In the genomic region with DNA sequence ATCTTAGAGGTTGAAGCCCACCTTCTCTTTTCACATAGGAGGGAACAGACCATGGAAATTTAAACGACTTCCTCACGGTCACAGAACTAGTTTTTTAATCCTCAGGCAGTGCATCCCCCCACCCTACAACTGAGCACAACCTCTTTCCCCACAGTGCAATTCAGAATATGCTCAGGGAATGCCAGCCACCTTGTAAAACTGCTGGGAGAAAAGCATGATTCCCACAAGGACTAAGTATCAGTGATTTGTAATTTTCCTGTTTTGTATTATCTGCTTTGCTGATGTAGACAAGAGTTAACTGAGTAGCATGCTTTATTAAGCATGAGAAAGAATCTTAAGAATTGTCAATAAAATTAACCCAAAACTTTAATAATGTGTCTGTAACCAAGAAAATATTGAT, we compare ENCODE assay signal across 15 cellular contexts. TPM values are rescaled to one million over a fixed set of nuclear protein-coding genes. Genes with fewer than 3 reads are reported as not detected.
A peak's percentile ranks its signal among the peaks of the same experiment; 100 is the strongest.
DNase-seq lines count a peak whose midpoint lies in the region; FAIRE-seq and TF ChIP-seq lines count a peak whose summit lies in the region.
"Had no signal": no experiment of that assay in that cellular context is flagged by ENCODE, and none has a peak within 500 bp of the region (broad histone marks: within the 10 kb centered on the region; RNA-seq: fewer than 3 reads in every experiment).

No MANE protein-coding gene starts in this region.

- no peaks in the 10 kb centered on the region for H3K27me3 Mint-ChIP-seq in Calu3 (ENCODE audit: unreplicated experiment)
- H3K27me3 Mint-ChIP-seq in astrocyte (ENCODE audit: low read depth, unreplicated experiment), result no peaks in the 10 kb centered on the region
- H3K27me3 Mint-ChIP-seq in neural progenitor cell (ENCODE audit: insufficient read depth, low read depth), result no peaks in the 10 kb centered on the region

- H3K27me3 ChIP-seq in BJ (ENCODE audit: control insufficient read depth, insufficient read depth, low read length) (no peaks in the 10 kb centered on the region), astrocyte (ENCODE audit: insufficient read depth, low read length) (no peaks in the 10 kb centered on the region), neural progenitor cell (no peaks in the 10 kb centered on the region)
- H3K27me3 ChIP-seq: pancreas had no signal

- H3K27ac ChIP-seq in astrocyte (ENCODE audit: low read depth, low read length), result peak overlapping the region; percentile 70
- no peak overlapping the region for H3K27ac ChIP-seq in neural progenitor cell
- H3K27ac ChIP-seq: thoracic aorta had no signal

- FAIRE-seq in astrocyte (lab: Jason Lieb, UNC), result no peak
- FAIRE-seq: GM18507 had no signal

- H3K4me3 Mint-ChIP-seq in Calu3 (ENCODE audit: low read depth, unreplicated experiment) (no peak overlapping the region), astrocyte (ENCODE audit: unreplicated experiment) (no peak overlapping the region), neural progenitor cell (no peak overlapping the region)

- H3K4me2 ChIP-seq in astrocyte (ENCODE audit: low read length), result no peak overlapping the region
- H3K4me2 ChIP-seq in neural progenitor cell, result no peak overlapping the region

- intact Hi-C loops in Calu3 (cut with micrococcal nuclease; ENCODE audit: unreplicated experiment), result no loop called here

- DNase-seq in BJ (ENCODE audit: low read depth) (peak; percentile 68), Calu3 (no peak), astrocyte (ENCODE audit: low read depth) (no peak), neural progenitor cell (ENCODE audit: low spot score) (no peak), OCI-M2 (lab: John Stamatoyannopoulos, UW; ENCODE audit: unreplicated experiment) (no peak), cerebellar cortex (ENCODE audit: low spot score) (no peak), NCI-H510A (lab: John Stamatoyannopoulos, UW) (no peak)
- DNase-seq: activated CD4-positive, alpha-beta T cell treated with anti-CD3 and anti-CD28 coated beads for 1 hour; activated T-cell treated with anti-CD3 and anti-CD28 coated beads, Interleukin-2, amount 50 U/mL, for 1 hour; mesendoderm; NCI-H82; pancreas; T-helper 2 cell had no signal

- H3F3A ChIP-seq in neural progenitor cell (ENCODE audit: low read depth), result no peaks in the 10 kb centered on the region

- H3K36me3 ChIP-seq in BJ (ENCODE audit: control insufficient read depth, insufficient read depth, low read length) (peaks cover 9% of the 10 kb centered on the region; the same call in 1 of the 2 replicates), astrocyte (ENCODE audit: insufficient read depth, low read length) (peaks cover 19% of the 10 kb centered on the region), neural progenitor cell (peaks cover 2% of the 10 kb centered on the region)

- H2AFZ ChIP-seq in astrocyte (ENCODE audit: low read depth, low read length) (no peak overlapping the region), neural progenitor cell (replicated peaks) (no peak overlapping the region)

- H3K4me3 ChIP-seq in BJ (ENCODE audit: low read depth, low read length) (no peak overlapping the region), astrocyte (ENCODE audit: insufficient read depth, low read depth, low read length) (no peak overlapping the region), neural progenitor cell (no peak overlapping the region)
- H3K4me3 ChIP-seq: pancreas, thoracic aorta had no signal

- no peaks in the 10 kb centered on the region for H3K9me3 Mint-ChIP-seq in Calu3 (ENCODE audit: low read depth, unreplicated experiment)
- no peaks in the 10 kb centered on the region for H3K9me3 Mint-ChIP-seq in astrocyte (ENCODE audit: unreplicated experiment)
- H3K9me3 Mint-ChIP-seq in neural progenitor cell, result no peaks in the 10 kb centered on the region

- H3K9me3 ChIP-seq in astrocyte (ENCODE audit: insufficient read depth, low read depth, low read length) (no peaks in the 10 kb centered on the region), neural progenitor cell (ENCODE audit: low read depth) (no peaks in the 10 kb centered on the region)
- H3K9me3 ChIP-seq: pancreas, thoracic aorta had no signal

- CTCF ChIA-PET in BJ (lab: Yijun Ruan, JAX) (no interaction called here), Calu3 (lab: Charles Lee) (no interaction called here)

- BruUV-seq in Calu3 (replicated peaks; lab: Mats Ljungman, UMichigan), result TSS peak; percentile 67

- POLR2A ChIA-PET in BJ (lab: Charles Lee), result no interaction called here

- TF ChIP-seq CTCF in BJ (IDR thresholded peaks at IDR 0.05; ENCODE audit: insufficient read depth, low read depth, low read length), result no peak
- no peak for TF ChIP-seq CTCF in Calu3 (IDR thresholded peaks at IDR 0.05; ENCODE audit: unreplicated experiment)
- no peak for TF ChIP-seq CTCF in astrocyte (IDR thresholded peaks at IDR 0.05; ENCODE audit: insufficient read depth, low read depth, low read length)
- no peak for TF ChIP-seq CTCF in neural progenitor cell (IDR thresholded peaks at IDR 0.05)

- no peaks in the 10 kb centered on the region for H3K4me1 Mint-ChIP-seq in Calu3 (ENCODE audit: low read depth, unreplicated experiment)
- H3K4me1 Mint-ChIP-seq in astrocyte (ENCODE audit: low read depth, unreplicated experiment), result peaks cover 9% of the 10 kb centered on the region
- no peaks in the 10 kb centered on the region for H3K4me1 Mint-ChIP-seq in neural progenitor cell

- no peak overlapping the region for H3K27ac Mint-ChIP-seq in Calu3 (ENCODE audit: unreplicated experiment)
- no peak overlapping the region for H3K27ac Mint-ChIP-seq in astrocyte (ENCODE audit: unreplicated experiment)
- peak overlapping the region; percentile 9 for H3K27ac Mint-ChIP-seq in neural progenitor cell

- peaks cover 11% of the 10 kb centered on the region for H3K4me1 ChIP-seq in astrocyte (ENCODE audit: insufficient read depth, low read length)
- H3K4me1 ChIP-seq in neural progenitor cell, result no peaks in the 10 kb centered on the region
- H3K4me1 ChIP-seq: pancreas had no signal

- H4K20me1 ChIP-seq in astrocyte (ENCODE audit: insufficient read depth, low read length) (peaks cover 3% of the 10 kb centered on the region), neural progenitor cell (ENCODE audit: low read depth) (no peaks in the 10 kb centered on the region)

- H3K9ac ChIP-seq in astrocyte (ENCODE audit: low read length), result peak overlapping the region; percentile 20
- no peak overlapping the region for H3K9ac ChIP-seq in neural progenitor cell

- H3K36me3 Mint-ChIP-seq in Calu3 (ENCODE audit: insufficient read depth, unreplicated experiment) (peaks cover 6% of the 10 kb centered on the region), astrocyte (ENCODE audit: low read depth, unreplicated experiment) (peaks cover 27% of the 10 kb centered on the region), neural progenitor cell (peaks cover 20% of the 10 kb centered on the region)

- no peaks in the 10 kb centered on the region for H3K79me2 ChIP-seq in astrocyte (ENCODE audit: insufficient read depth, low read length)
- H3K79me2 ChIP-seq in neural progenitor cell (ENCODE audit: low read depth), result no peaks in the 10 kb centered on the region

RNA-seq across cellular contexts. Expression of a gene that starts 23.8 kb away (rescaled TPM):
- 55.8 and 143 TPM in 2 replicates for polyA plus RNA-seq in BJ (2011; rRNA removed)
- 17.8 and 19.0 TPM in 2 replicates for polyA minus RNA-seq in BJ (2011; rRNA and poly(A)+ RNA removed)
- total RNA-seq in Calu3 (2022) (72.7 and 82.6 TPM in 2 replicates), astrocyte (175 and 189 TPM in 2 replicates), neural progenitor cell (ENCODE audit: low replicate concordance) (84.4 and 95.6 TPM in 2 replicates)

RNA-seq across cellular contexts. Expression of a gene that starts 58.7 kb away (rescaled TPM):
- polyA plus RNA-seq in BJ (2011; rRNA removed), result 0.49 and 0.59 TPM in 2 replicates
- polyA minus RNA-seq in BJ (2011; rRNA and poly(A)+ RNA removed), result 0.57 and 0.66 TPM in 2 replicates
- total RNA-seq in Calu3 (2022), result 0.44 TPM in 1 of 2 replicates, not detected in the other
- total RNA-seq in astrocyte, result 0.75 and 1.4 TPM in 2 replicates
- 0.22 and 0.43 TPM in 2 replicates for total RNA-seq in neural progenitor cell (ENCODE audit: low replicate concordance)
- total RNA-seq: thoracic aorta had no signal
